Comparison of ENCODE assay signal across 9 cellular contexts in genomic region chr1:52554267-52554640, GRCh38. TPM values are rescaled to one million over a fixed set of nuclear protein-coding genes. Genes with fewer than 3 reads are reported as not detected.
DNase-seq lines count a peak whose midpoint lies in the region; ATAC-seq and TF ChIP-seq lines count a peak whose summit lies in the region.
"Had no signal": no experiment of that assay in that cellular context is flagged by ENCODE, and none has a peak within 500 bp of the region (broad histone marks: within the 10 kb centered on the region; RNA-seq: fewer than 3 reads in every experiment).

No MANE protein-coding gene starts in this region.

- peak overlapping the region in 3 of 4 donors; percentile 91 to 95 (median 92) for H3K27ac ChIP-seq in gastroesophageal sphincter
- H3K27ac ChIP-seq in stomach smooth muscle (ENCODE audit: low read length): peak overlapping the region; percentile 65

- no peak for TF ChIP-seq POLR2A in gastroesophageal sphincter (IDR thresholded peaks at IDR 0.05)

- H3K36me3 ChIP-seq in gastroesophageal sphincter: no peaks in the 10 kb centered on the region
- no peaks in the 10 kb centered on the region for H3K36me3 ChIP-seq in stomach smooth muscle (ENCODE audit: control insufficient read depth in 2 of 2, insufficient read depth in 2 of 2, low read length in 2 of 2)

- H3K9me3 ChIP-seq in gastroesophageal sphincter (no peaks in the 10 kb centered on the region), stomach smooth muscle (ENCODE audit: control insufficient read depth in 2 of 2, low read length in 2 of 2) (no peaks in the 10 kb centered on the region)

- no peak for DNase-seq in activated T-cell treated with anti-CD3 and anti-CD28 coated beads, Interleukin-2, amount 50 U/mL, for 72 hours
- DNase-seq in activated T-cell treated with anti-CD3 and anti-CD28 coated beads, Interleukin-2, amount 50 U/mL, for 1 hour: no peak
- no peak for DNase-seq in WTC11 (ENCODE audit: low spot score)
- no peak for DNase-seq in stimulated activated effector memory CD8-positive, alpha-beta T cell treated with anti-CD3 and anti-CD28 coated beads, Interleukin-12 subunit alpha, Interleukin-12 subunit beta, amount 100 ng/mL, for 72 hours (ENCODE audit: low spot score in 2 of 2)
- DNase-seq in midbrain (lab: John Stamatoyannopoulos, UW): no peak
- DNase-seq: NCI-H2171 had no signal

- peak overlapping the region; percentile 32 for H3K27ac Mint-ChIP-seq in activated T-cell treated with anti-CD3 and anti-CD28 coated beads, Interleukin-2, amount 50 U/mL, for 72 hours
- H3K27ac Mint-ChIP-seq in WTC11: peak overlapping the region; percentile 81
- no peak overlapping the region for H3K27ac Mint-ChIP-seq in stimulated activated effector memory CD8-positive, alpha-beta T cell treated with anti-CD3 and anti-CD28 coated beads, Interleukin-12 subunit alpha, Interleukin-12 subunit beta, amount 100 ng/mL, for 72 hours

- WGBS in gastroesophageal sphincter (ENCODE audit: low coverage in 1 of 2), 2 donors: 44 to 49% methylated on average over 5 to 6 of the region's 6 CpGs

- peak overlapping the region; percentile 74 to 81 for H3K4me3 Mint-ChIP-seq in activated T-cell treated with anti-CD3 and anti-CD28 coated beads, Interleukin-2, amount 50 U/mL, for 72 hours
- H3K4me3 Mint-ChIP-seq in WTC11: peak overlapping the region; percentile 86
- H3K4me3 Mint-ChIP-seq in stimulated activated effector memory CD8-positive, alpha-beta T cell treated with anti-CD3 and anti-CD28 coated beads, Interleukin-12 subunit alpha, Interleukin-12 subunit beta, amount 100 ng/mL, for 72 hours: no peak overlapping the region

- no peaks in the 10 kb centered on the region for H3K27me3 Mint-ChIP-seq in activated T-cell treated with anti-CD3 and anti-CD28 coated beads, Interleukin-2, amount 50 U/mL, for 72 hours (ENCODE audit: low read depth)
- H3K27me3 Mint-ChIP-seq in WTC11 (ENCODE audit: low read depth): no peaks in the 10 kb centered on the region

- H3K9me3 Mint-ChIP-seq in activated T-cell treated with anti-CD3 and anti-CD28 coated beads, Interleukin-2, amount 50 U/mL, for 72 hours: no peaks in the 10 kb centered on the region
- H3K9me3 Mint-ChIP-seq in WTC11: peaks cover 3% of the 10 kb centered on the region; the same call in 1 of the 2 replicates
- H3K9me3 Mint-ChIP-seq in stimulated activated effector memory CD8-positive, alpha-beta T cell treated with anti-CD3 and anti-CD28 coated beads, Interleukin-12 subunit alpha, Interleukin-12 subunit beta, amount 100 ng/mL, for 72 hours: no peaks in the 10 kb centered on the region

- H3K27me3 ChIP-seq in gastroesophageal sphincter (no peaks in the 10 kb centered on the region), stomach smooth muscle (ENCODE audit: control insufficient read depth in 1 of 2, insufficient read depth in 2 of 2, low read length in 2 of 2) (no peaks in the 10 kb centered on the region)

- peaks cover 0 to 1% of the 10 kb centered on the region in 2 donors for H3K36me3 Mint-ChIP-seq in activated T-cell treated with anti-CD3 and anti-CD28 coated beads, Interleukin-2, amount 50 U/mL, for 72 hours (ENCODE audit: insufficient read depth in 2 of 2)
- no peaks in the 10 kb centered on the region for H3K36me3 Mint-ChIP-seq in WTC11
- peaks cover 4% of the 10 kb centered on the region for H3K36me3 Mint-ChIP-seq in stimulated activated effector memory CD8-positive, alpha-beta T cell treated with anti-CD3 and anti-CD28 coated beads, Interleukin-12 subunit alpha, Interleukin-12 subunit beta, amount 100 ng/mL, for 72 hours

- CTCF ChIA-PET in WTC11 (lab: Charles Lee): interaction anchor here (1.0 to 1.3 kb wide), 3 partner anchors 13 to 109 kb away, joined by 3 to 4 read pairs (median 4); no protein-coding TSS in a partner anchor

- ATAC-seq in activated T-cell treated with anti-CD3 and anti-CD28 coated beads, Interleukin-2, amount 50 U/mL, for 72 hours (replicated peaks in 1 of 2): no peak
- ATAC-seq in WTC11 (no peak), gastroesophageal sphincter (no peak), HG03432 (IDR thresholded peaks at IDR 0.05; ENCODE audit: unreplicated experiment) (no peak)
- ATAC-seq in stimulated activated effector memory CD8-positive, alpha-beta T cell treated with anti-CD3 and anti-CD28 coated beads, Interleukin-12 subunit alpha, Interleukin-12 subunit beta, amount 100 ng/mL, for 72 hours: no peak

- peaks cover 0 to 35% (median 10%) of the 10 kb centered on the region in 3 donors for H3K4me1 ChIP-seq in gastroesophageal sphincter
- H3K4me1 ChIP-seq in stomach smooth muscle (ENCODE audit: control insufficient read depth, insufficient read depth, low read length): peaks cover 4% of the 10 kb centered on the region

- peaks cover 25% of the 10 kb centered on the region for H3K4me1 Mint-ChIP-seq in activated T-cell treated with anti-CD3 and anti-CD28 coated beads, Interleukin-2, amount 50 U/mL, for 72 hours (ENCODE audit: low read depth)
- H3K4me1 Mint-ChIP-seq in WTC11: peaks cover 30% of the 10 kb centered on the region
- peaks cover 14% of the 10 kb centered on the region for H3K4me1 Mint-ChIP-seq in stimulated activated effector memory CD8-positive, alpha-beta T cell treated with anti-CD3 and anti-CD28 coated beads, Interleukin-12 subunit alpha, Interleukin-12 subunit beta, amount 100 ng/mL, for 72 hours

- POLR2A ChIA-PET in WTC11 (lab: Charles Lee): interaction anchor here (2.2 kb wide), 1 partner anchor 150 kb away, joined by 16 read pairs; the partner anchor contains the start of genes ORC1 and PRPF38A

- TF ChIP-seq CTCF in WTC11 (IDR thresholded peaks at IDR 0.05): no peak
- no peak for TF ChIP-seq CTCF in gastroesophageal sphincter (IDR thresholded peaks at IDR 0.05)

- no peak for TF ChIP-seq EP300 in gastroesophageal sphincter (IDR thresholded peaks at IDR 0.05)

- peak overlapping the region; percentile 84 to 87 for H3K9ac ChIP-seq in stomach smooth muscle (ENCODE audit: low read length in 2 of 2)

- H3K4me3 ChIP-seq in gastroesophageal sphincter: peak overlapping the region in 1 of 2 donors; percentile 83
- peak overlapping the region; percentile 87 to 94 for H3K4me3 ChIP-seq in stomach smooth muscle (ENCODE audit: low read length in 2 of 2)

TF ChIP-seq in WTC11, 78 proteins besides CTCF, POLR2A, EP300 and RAD21:
- TF ChIP-seq KAT7 (CRISPR knock-in tag; IDR thresholded peaks at IDR 0.05; ENCODE audit: borderline replicate concordance): no peak
- no peak for TF ChIP-seq MXD4 (CRISPR knock-in tag; IDR thresholded peaks at IDR 0.05; ENCODE audit: borderline replicate concordance)
- no peak for TF ChIP-seq TP53 (CRISPR knock-in tag; IDR thresholded peaks at IDR 0.05)
- no peak for TF ChIP-seq IRF2 (CRISPR knock-in tag; IDR thresholded peaks at IDR 0.05; ENCODE audit: borderline replicate concordance, low read depth)
TF ChIP-seq in WTC11: peak in this region for 0.

RNA-seq across cellular contexts. Expression of gene TUT4, which starts 1.4 kb away (rescaled TPM):
- 100 to 1,000 TPM; 108 to 120 TPM for total RNA-seq in activated T-cell treated with anti-CD3 and anti-CD28 coated beads, Interleukin-2, amount 50 U/mL, for 72 hours
- total RNA-seq in WTC11 (2021) (57.4 to 63.6 TPM (median 63.3 TPM) in 3 replicates), gastroesophageal sphincter (10 to 100 TPM; 32.3 to 56.5 (median 34.0) TPM)

RNA-seq across cellular contexts. Expression of gene GPX7, which starts 47.9 kb away (rescaled TPM):
- total RNA-seq in activated T-cell treated with anti-CD3 and anti-CD28 coated beads, Interleukin-2, amount 50 U/mL, for 72 hours: 10 to 100 TPM; 26.3 to 27.6 TPM
- 9.9 to 13.9 TPM (median 13.1 TPM) in 3 replicates for total RNA-seq in WTC11 (2021)
- 10 to 100 TPM; 13.0 to 22.5 (median 16.2) TPM for total RNA-seq in gastroesophageal sphincter
